8 cellular contexts compared by ENCODE assay signal in the genomic region with DNA sequence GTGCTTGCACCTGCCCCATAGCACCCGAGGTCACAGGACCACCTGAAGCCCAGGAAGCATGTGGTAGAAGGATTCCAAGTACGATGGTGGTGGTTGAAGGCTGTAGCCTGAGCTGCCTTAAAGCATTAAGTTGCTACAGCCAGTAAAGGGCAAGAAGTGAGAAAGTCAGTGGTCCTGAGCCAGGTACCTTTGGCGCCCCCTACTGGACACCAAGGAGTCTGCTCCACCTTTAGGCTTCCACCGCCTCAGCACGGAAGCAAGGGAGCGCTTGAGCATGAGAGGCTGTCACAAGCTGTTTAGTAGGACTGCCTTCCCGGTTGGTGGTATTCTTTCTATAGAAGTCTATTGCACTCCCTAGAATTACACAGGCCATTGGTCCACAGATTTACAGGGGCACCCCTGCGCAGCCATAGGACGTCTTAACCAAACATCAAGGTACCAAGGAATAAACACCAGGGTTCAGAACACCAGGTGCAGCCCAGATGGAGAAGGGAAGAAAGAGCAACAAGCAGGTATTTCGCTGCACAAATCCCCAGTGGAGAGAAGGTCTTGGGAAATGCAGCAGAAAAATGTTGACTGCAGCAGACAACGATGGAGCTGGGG. TPM values are rescaled to one million over a fixed set of nuclear protein-coding genes. Genes with fewer than 3 reads are reported as not detected.
A peak's percentile ranks its signal among the peaks of the same experiment; 100 is the strongest.
DNase-seq lines count a peak whose midpoint lies in the region; ATAC-seq and TF ChIP-seq lines count a peak whose summit lies in the region.

No MANE protein-coding gene starts in this region.

- H3K27ac ChIP-seq in lower lobe of right lung = no peak overlapping the region

- no peaks in the 10 kb centered on the region for H3K36me3 ChIP-seq in lower lobe of right lung

- no peak overlapping the region for H3K27ac Mint-ChIP-seq in chondrocyte (ENCODE audit: unreplicated experiment)

- H3K4me3 Mint-ChIP-seq in chondrocyte (ENCODE audit: unreplicated experiment) = peak overlapping the region; percentile 1

- peaks cover 3% of the 10 kb centered on the region for H3K4me1 Mint-ChIP-seq in chondrocyte (ENCODE audit: low read depth)

- H3K36me3 Mint-ChIP-seq in chondrocyte (ENCODE audit: low read depth) = no peaks in the 10 kb centered on the region

- no peak overlapping the region for H3K4me3 ChIP-seq in lower lobe of right lung

- H3K9me3 ChIP-seq in lower lobe of right lung = no peaks in the 10 kb centered on the region

- peaks cover 72% of the 10 kb centered on the region for H3K27me3 Mint-ChIP-seq in chondrocyte (ENCODE audit: low read depth)

- peak; percentile 52 for TF ChIP-seq CTCF in AG09319 (IDR thresholded peaks at IDR 0.05; ENCODE audit: low read depth, low read length)
- TF ChIP-seq CTCF in chondrocyte (IDR thresholded peaks at IDR 0.05) = peak; percentile 77
- TF ChIP-seq CTCF in lower lobe of right lung (IDR thresholded peaks at IDR 0.05) = peak; percentile 83

- ATAC-seq in lower lobe of right lung (peak; percentile 70 to 72), HG02870 (IDR thresholded peaks at IDR 0.05; ENCODE audit: unreplicated experiment) (no peak)

- peaks cover 15% of the 10 kb centered on the region for H3K4me1 ChIP-seq in lower lobe of right lung

- H3K9me3 Mint-ChIP-seq in chondrocyte (ENCODE audit: low read depth) = no peaks in the 10 kb centered on the region

- intact Hi-C loops in lower lobe of right lung (cut with DNase I) = no loop called here

- H3K27me3 ChIP-seq in lower lobe of right lung (ENCODE audit: low read depth) = peaks cover 68% of the 10 kb centered on the region

- no peak for DNase-seq in AG09319 (ENCODE audit: extremely low read depth, low read depth)
- DNase-seq in GM19238 (ENCODE audit: insufficient read length, low spot score) = peak; percentile 64
- peak; percentile 5 to 39 for DNase-seq in NCI-H1930 (lab: John Stamatoyannopoulos, UW)
- peak; percentile 50 to 60 for DNase-seq in activated CD4-positive, alpha-beta T cell treated with anti-CD3 and anti-CD28 coated beads for 24 hours (ENCODE audit: low read depth in 2 of 2)
- DNase-seq in chondrocyte (ENCODE audit: low spot score) = no peak
- DNase-seq in lower lobe of right lung = peak; percentile 74
- peak; percentile 21 for DNase-seq in stimulated activated CD8-positive, alpha-beta memory T cell treated with anti-CD3 and anti-CD28 coated beads, Interleukin-15, amount 100 ng/mL, for 24 hours (ENCODE audit: low read depth)

RNA-seq across cellular contexts. Expression of a gene that starts 2.2 kb away (rescaled TPM):
- 0.18 to 0.37 TPM in 2 of 3 replicates, not detected in the other for total RNA-seq in chondrocyte
- 123 TPM for total RNA-seq in lower lobe of right lung

Comparison
In these comparisons a context has a peak if more than half of its experiments do, and no peak if none do; other contexts are left out.
1. DNase-seq: peak in GM19238 (single experiment), NCI-H1930 (2 of 2), activated CD4-positive, alpha-beta T cell treated with anti-CD3 and anti-CD28 coated beads for 24 hours (2 of 2), lower lobe of right lung (single experiment) and stimulated activated CD8-positive, alpha-beta memory T cell treated with anti-CD3 and anti-CD28 coated beads, Interleukin-15, amount 100 ng/mL, for 24 hours (single experiment); none in AG09319 (single experiment) and chondrocyte (single experiment).
2. RNA of a gene that starts 2.2 kb away (total RNA-seq): 123 TPM in lower lobe of right lung (single experiment); 0.18 to 0.37 TPM in chondrocyte; every median in the first group is over 10 times any median in the second.
3. Peak in every context shown above with its lines, with median percentiles within 50 percentile points of each other: CTCF ChIP-seq.